ENCODE assay signal across 1 cellular context in genomic region chr17:35764123-35764991, GRCh38.
TF ChIP-seq lines count a peak whose summit lies in the region.

No MANE protein-coding gene starts in this region.

TF ChIP-seq in HepG2, 621 proteins besides CTCF, POLR2A, EP300 and RAD21 (continued from another document and continues in another):
- no peak for TF ChIP-seq RERE (CRISPR knock-in tag; IDR thresholded peaks at IDR 0.05; ENCODE audit: low read depth)
- no peak for TF ChIP-seq ZNF530 (CRISPR knock-in tag; IDR thresholded peaks at IDR 0.05; ENCODE audit: low read depth)
- no peak for TF ChIP-seq ZNF382 (CRISPR knock-in tag; IDR thresholded peaks at IDR 0.05; ENCODE audit: borderline replicate concordance)
- peak; percentile 96 for TF ChIP-seq ZNF800 (CRISPR knock-in tag; IDR thresholded peaks at IDR 0.05)
- TF ChIP-seq CCDC6 (CRISPR knock-in tag; IDR thresholded peaks at IDR 0.05): peak; percentile 78
- peak; percentile 68 for TF ChIP-seq ZNF12 (CRISPR knock-in tag; IDR thresholded peaks at IDR 0.05)
- TF ChIP-seq NFYC (CRISPR knock-in tag; IDR thresholded peaks at IDR 0.05): no peak
- TF ChIP-seq AFF4 (CRISPR knock-in tag; IDR thresholded peaks at IDR 0.05): no peak
- TF ChIP-seq ETV5 (CRISPR knock-in tag; IDR thresholded peaks at IDR 0.05; ENCODE audit: borderline replicate concordance): peak; percentile 58
- no peak for TF ChIP-seq ZNF143 (CRISPR knock-in tag; IDR thresholded peaks at IDR 0.05)
- no peak for TF ChIP-seq ASH2L (IDR thresholded peaks at IDR 0.05; ENCODE audit: insufficient read length, low read depth, low read length)
- no peak; the same call in 1 of the 2 replicates for TF ChIP-seq ZNF550 (CRISPR knock-in tag; IDR thresholded peaks at IDR 0.05; ENCODE audit: borderline replicate concordance)
- TF ChIP-seq MTERF4 (CRISPR knock-in tag; IDR thresholded peaks at IDR 0.05): no peak; the same call in 1 of the 2 replicates
- TF ChIP-seq ESRRA (CRISPR knock-in tag; IDR thresholded peaks at IDR 0.05; ENCODE audit: low read depth): peak; percentile 63; the same call in 1 of the 2 replicates
- TF ChIP-seq ZNF20 (CRISPR knock-in tag; IDR thresholded peaks at IDR 0.05): no peak
- peak; percentile 72; the same call in 1 of the 2 replicates for TF ChIP-seq ZNF564 (CRISPR knock-in tag; IDR thresholded peaks at IDR 0.05)
- TF ChIP-seq SKIL (CRISPR knock-in tag; IDR thresholded peaks at IDR 0.05; ENCODE audit: borderline replicate concordance): no peak
- TF ChIP-seq ZNF768 (CRISPR knock-in tag; IDR thresholded peaks at IDR 0.05): peak; percentile 74
- TF ChIP-seq ZBTB40 (IDR thresholded peaks at IDR 0.05): no peak
- TF ChIP-seq ZBTB40 (CRISPR knock-in tag; IDR thresholded peaks at IDR 0.05): no peak; the same call in 1 of the 2 replicates
- TF ChIP-seq HOMEZ (CRISPR knock-in tag; IDR thresholded peaks at IDR 0.05; ENCODE audit: low read depth): peak; percentile 65; the same call in 1 of the 2 replicates
- peak; percentile 57; the same call in 1 of the 2 replicates for TF ChIP-seq BORCS8-MEF2B (CRISPR knock-in tag; IDR thresholded peaks at IDR 0.05)
- TF ChIP-seq GLMP (CRISPR knock-in tag; IDR thresholded peaks at IDR 0.05; ENCODE audit: borderline replicate concordance): no peak
